Comparison of ENCODE assay signal across 1 cellular context in the genomic region with DNA sequence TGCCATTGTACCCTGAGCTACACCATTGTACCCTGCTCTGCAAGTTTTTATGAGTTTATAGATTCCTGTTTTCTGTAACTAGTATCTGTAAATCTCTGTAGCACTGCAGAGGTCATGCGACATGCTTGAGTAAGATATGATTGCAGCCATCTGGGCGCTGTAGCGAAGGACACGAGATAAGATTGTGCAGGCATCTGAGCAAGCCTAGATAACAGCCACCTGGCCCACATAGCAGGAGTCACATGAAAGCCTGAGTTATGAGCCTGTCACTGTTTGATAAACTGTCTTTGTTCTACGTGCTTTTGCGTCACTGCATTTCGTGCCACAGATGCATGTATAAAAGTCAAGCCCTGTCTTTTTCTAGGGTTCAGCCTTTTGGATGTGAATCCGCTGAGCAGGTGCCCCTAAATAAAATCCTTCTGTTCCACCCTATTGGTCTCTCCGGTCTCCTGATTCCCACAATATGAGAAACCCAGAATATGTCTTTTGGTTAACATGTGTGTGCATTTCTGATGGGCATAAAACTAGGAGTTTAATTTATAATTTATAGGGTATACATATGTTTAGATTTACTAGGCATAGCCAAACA.
TF ChIP-seq lines count a peak whose summit lies in the region.

No MANE protein-coding gene starts in this region.

TF ChIP-seq in K562, 482 proteins besides CTCF, POLR2A, EP300 and RAD21 (continued from another document and continues in another):
- TF ChIP-seq, protein P1, sequence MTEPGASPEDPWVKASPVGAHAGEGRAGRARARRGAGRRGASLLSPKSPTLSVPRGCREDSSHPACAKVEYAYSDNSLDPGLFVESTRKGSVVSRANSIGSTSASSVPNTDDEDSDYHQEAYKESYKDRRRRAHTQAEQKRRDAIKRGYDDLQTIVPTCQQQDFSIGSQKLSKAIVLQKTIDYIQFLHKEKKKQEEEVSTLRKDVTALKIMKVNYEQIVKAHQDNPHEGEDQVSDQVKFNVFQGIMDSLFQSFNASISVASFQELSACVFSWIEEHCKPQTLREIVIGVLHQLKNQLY (CRISPR knock-in tag; conservative IDR thresholded peaks at IDR 0.05): no peak
- TF ChIP-seq XRCC3 (IDR thresholded peaks at IDR 0.05) (no peak), ZNF780A (CRISPR knock-in tag; IDR thresholded peaks at IDR 0.05) (no peak), ZNF146 (CRISPR knock-in tag; IDR thresholded peaks at IDR 0.05; ENCODE audit: unreplicated experiment) (no peak), U2AF1 (optimal IDR thresholded peaks at IDR 0.05; ENCODE audit: low read depth, low read length) (no peak), RB1 (IDR thresholded peaks at IDR 0.05; ENCODE audit: low read depth) (no peak), ZNF175 (CRISPR knock-in tag; IDR thresholded peaks at IDR 0.05; ENCODE audit: low read depth) (peak; percentile 92; the same call in 1 of the 2 replicates), CHD4 (IDR thresholded peaks at IDR 0.05; ENCODE audit: insufficient read depth, insufficient replicate concordance, low read depth, low read length, poor library complexity, severe bottlenecking) (no peak), ZNF644 (tag; IDR thresholded peaks at IDR 0.05; ENCODE audit: low read depth) (peak; percentile 95), RBM34 (IDR thresholded peaks at IDR 0.05; ENCODE audit: borderline replicate concordance, insufficient read depth, low read length) (no peak), ZNF79 (CRISPR knock-in tag; IDR thresholded peaks at IDR 0.05; ENCODE audit: low read depth) (no peak), ZZZ3 (IDR thresholded peaks at IDR 0.05) (no peak), ZNF324 (CRISPR knock-in tag; IDR thresholded peaks at IDR 0.05) (no peak), ARID1B (IDR thresholded peaks at IDR 0.05) (peak; percentile 86), IFI16 (CRISPR knock-in tag; IDR thresholded peaks at IDR 0.05) (no peak), SMAD3 (CRISPR knock-in tag; conservative IDR thresholded peaks at IDR 0.05) (peak; percentile 77), KDM1A (IDR thresholded peaks at IDR 0.05) (peak; percentile 61 to 69), ZNF197 (CRISPR knock-in tag; IDR thresholded peaks at IDR 0.05; ENCODE audit: low read depth) (peak; percentile 71; the same call in 1 of the 2 replicates), ASH1L (IDR thresholded peaks at IDR 0.05; ENCODE audit: borderline replicate concordance, low read depth, partially characterized antibody) (no peak), BCOR (IDR thresholded peaks at IDR 0.05) (no peak), GTF2A2 (tag; IDR thresholded peaks at IDR 0.05) (no peak), NUFIP1 (IDR thresholded peaks at IDR 0.05; ENCODE audit: partially characterized antibody) (no peak), ZNF699 (CRISPR knock-in tag; IDR thresholded peaks at IDR 0.05; ENCODE audit: insufficient replicate concordance) (no peak), XRCC5 (IDR thresholded peaks at IDR 0.05; ENCODE audit: low read depth, low read length) (no peak), SMAD2 (IDR thresholded peaks at IDR 0.05; ENCODE audit: low read depth, low read length) (no peak), CCAR2 (IDR thresholded peaks at IDR 0.05; ENCODE audit: low read depth, low read length) (no peak), SIRT6 (IDR thresholded peaks at IDR 0.05; ENCODE audit: low read depth, low read length) (no peak), ZNF354B (CRISPR knock-in tag; IDR thresholded peaks at IDR 0.05) (no peak), TFAM (CRISPR knock-in tag; conservative IDR thresholded peaks at IDR 0.05) (no peak), EP400 (IDR thresholded peaks at IDR 0.05) (no peak), DPF2 (IDR thresholded peaks at IDR 0.05) (0 out of 2 replicates have a peak, but pooled peaks have one; percentile 32), ILK (tag; IDR thresholded peaks at IDR 0.05; ENCODE audit: borderline replicate concordance, low read depth) (no peak), TEAD1 (CRISPR knock-in tag; IDR thresholded peaks at IDR 0.05) (peak in 1 of 2 experiments; percentile 88; a peak in 2 of 4 replicates), PYGO2 (tag; IDR thresholded peaks at IDR 0.05) (peak; percentile 78), ZNF445 (CRISPR knock-in tag; IDR thresholded peaks at IDR 0.05; ENCODE audit: low read depth) (no peak)
- TF ChIP-seq, protein P2, sequence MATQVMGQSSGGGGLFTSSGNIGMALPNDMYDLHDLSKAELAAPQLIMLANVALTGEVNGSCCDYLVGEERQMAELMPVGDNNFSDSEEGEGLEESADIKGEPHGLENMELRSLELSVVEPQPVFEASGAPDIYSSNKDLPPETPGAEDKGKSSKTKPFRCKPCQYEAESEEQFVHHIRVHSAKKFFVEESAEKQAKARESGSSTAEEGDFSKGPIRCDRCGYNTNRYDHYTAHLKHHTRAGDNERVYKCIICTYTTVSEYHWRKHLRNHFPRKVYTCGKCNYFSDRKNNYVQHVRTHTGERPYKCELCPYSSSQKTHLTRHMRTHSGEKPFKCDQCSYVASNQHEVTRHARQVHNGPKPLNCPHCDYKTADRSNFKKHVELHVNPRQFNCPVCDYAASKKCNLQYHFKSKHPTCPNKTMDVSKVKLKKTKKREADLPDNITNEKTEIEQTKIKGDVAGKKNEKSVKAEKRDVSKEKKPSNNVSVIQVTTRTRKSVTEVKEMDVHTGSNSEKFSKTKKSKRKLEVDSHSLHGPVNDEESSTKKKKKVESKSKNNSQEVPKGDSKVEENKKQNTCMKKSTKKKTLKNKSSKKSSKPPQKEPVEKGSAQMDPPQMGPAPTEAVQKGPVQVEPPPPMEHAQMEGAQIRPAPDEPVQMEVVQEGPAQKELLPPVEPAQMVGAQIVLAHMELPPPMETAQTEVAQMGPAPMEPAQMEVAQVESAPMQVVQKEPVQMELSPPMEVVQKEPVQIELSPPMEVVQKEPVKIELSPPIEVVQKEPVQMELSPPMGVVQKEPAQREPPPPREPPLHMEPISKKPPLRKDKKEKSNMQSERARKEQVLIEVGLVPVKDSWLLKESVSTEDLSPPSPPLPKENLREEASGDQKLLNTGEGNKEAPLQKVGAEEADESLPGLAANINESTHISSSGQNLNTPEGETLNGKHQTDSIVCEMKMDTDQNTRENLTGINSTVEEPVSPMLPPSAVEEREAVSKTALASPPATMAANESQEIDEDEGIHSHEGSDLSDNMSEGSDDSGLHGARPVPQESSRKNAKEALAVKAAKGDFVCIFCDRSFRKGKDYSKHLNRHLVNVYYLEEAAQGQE (CRISPR knock-in tag; IDR thresholded peaks at IDR 0.05; ENCODE audit: low read depth): no peak
- TF ChIP-seq, protein P3, sequence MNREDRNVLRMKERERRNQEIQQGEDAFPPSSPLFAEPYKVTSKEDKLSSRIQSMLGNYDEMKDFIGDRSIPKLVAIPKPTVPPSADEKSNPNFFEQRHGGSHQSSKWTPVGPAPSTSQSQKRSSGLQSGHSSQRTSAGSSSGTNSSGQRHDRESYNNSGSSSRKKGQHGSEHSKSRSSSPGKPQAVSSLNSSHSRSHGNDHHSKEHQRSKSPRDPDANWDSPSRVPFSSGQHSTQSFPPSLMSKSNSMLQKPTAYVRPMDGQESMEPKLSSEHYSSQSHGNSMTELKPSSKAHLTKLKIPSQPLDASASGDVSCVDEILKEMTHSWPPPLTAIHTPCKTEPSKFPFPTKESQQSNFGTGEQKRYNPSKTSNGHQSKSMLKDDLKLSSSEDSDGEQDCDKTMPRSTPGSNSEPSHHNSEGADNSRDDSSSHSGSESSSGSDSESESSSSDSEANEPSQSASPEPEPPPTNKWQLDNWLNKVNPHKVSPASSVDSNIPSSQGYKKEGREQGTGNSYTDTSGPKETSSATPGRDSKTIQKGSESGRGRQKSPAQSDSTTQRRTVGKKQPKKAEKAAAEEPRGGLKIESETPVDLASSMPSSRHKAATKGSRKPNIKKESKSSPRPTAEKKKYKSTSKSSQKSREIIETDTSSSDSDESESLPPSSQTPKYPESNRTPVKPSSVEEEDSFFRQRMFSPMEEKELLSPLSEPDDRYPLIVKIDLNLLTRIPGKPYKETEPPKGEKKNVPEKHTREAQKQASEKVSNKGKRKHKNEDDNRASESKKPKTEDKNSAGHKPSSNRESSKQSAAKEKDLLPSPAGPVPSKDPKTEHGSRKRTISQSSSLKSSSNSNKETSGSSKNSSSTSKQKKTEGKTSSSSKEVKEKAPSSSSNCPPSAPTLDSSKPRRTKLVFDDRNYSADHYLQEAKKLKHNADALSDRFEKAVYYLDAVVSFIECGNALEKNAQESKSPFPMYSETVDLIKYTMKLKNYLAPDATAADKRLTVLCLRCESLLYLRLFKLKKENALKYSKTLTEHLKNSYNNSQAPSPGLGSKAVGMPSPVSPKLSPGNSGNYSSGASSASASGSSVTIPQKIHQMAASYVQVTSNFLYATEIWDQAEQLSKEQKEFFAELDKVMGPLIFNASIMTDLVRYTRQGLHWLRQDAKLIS (CRISPR knock-in tag; IDR thresholded peaks at IDR 0.05): no peak
- TF ChIP-seq, protein P4, sequence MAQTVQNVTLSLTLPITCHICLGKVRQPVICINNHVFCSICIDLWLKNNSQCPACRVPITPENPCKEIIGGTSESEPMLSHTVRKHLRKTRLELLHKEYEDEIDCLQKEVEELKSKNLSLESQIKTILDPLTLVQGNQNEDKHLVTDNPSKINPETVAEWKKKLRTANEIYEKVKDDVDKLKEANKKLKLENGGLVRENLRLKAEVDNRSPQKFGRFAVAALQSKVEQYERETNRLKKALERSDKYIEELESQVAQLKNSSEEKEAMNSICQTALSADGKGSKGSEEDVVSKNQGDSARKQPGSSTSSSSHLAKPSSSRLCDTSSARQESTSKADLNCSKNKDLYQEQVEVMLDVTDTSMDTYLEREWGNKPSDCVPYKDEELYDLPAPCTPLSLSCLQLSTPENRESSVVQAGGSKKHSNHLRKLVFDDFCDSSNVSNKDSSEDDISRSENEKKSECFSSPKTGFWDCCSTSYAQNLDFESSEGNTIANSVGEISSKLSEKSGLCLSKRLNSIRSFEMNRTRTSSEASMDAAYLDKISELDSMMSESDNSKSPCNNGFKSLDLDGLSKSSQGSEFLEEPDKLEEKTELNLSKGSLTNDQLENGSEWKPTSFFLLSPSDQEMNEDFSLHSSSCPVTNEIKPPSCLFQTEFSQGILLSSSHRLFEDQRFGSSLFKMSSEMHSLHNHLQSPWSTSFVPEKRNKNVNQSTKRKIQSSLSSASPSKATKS (CRISPR knock-in tag; IDR thresholded peaks at IDR 0.05): no peak
- TF ChIP-seq, protein P5, sequence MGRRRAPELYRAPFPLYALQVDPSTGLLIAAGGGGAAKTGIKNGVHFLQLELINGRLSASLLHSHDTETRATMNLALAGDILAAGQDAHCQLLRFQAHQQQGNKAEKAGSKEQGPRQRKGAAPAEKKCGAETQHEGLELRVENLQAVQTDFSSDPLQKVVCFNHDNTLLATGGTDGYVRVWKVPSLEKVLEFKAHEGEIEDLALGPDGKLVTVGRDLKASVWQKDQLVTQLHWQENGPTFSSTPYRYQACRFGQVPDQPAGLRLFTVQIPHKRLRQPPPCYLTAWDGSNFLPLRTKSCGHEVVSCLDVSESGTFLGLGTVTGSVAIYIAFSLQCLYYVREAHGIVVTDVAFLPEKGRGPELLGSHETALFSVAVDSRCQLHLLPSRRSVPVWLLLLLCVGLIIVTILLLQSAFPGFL (CRISPR knock-in tag; IDR thresholded peaks at IDR 0.05): no peak
- TF ChIP-seq, protein P6, sequence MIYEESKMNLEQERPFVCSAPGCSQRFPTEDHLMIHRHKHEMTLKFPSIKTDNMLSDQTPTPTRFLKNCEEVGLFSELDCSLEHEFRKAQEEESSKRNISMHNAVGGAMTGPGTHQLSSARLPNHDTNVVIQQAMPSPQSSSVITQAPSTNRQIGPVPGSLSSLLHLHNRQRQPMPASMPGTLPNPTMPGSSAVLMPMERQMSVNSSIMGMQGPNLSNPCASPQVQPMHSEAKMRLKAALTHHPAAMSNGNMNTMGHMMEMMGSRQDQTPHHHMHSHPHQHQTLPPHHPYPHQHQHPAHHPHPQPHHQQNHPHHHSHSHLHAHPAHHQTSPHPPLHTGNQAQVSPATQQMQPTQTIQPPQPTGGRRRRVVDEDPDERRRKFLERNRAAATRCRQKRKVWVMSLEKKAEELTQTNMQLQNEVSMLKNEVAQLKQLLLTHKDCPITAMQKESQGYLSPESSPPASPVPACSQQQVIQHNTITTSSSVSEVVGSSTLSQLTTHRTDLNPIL (CRISPR knock-in tag; IDR thresholded peaks at IDR 0.05): no peak
